16 cellular contexts compared by ENCODE assay signal in the genomic region with DNA sequence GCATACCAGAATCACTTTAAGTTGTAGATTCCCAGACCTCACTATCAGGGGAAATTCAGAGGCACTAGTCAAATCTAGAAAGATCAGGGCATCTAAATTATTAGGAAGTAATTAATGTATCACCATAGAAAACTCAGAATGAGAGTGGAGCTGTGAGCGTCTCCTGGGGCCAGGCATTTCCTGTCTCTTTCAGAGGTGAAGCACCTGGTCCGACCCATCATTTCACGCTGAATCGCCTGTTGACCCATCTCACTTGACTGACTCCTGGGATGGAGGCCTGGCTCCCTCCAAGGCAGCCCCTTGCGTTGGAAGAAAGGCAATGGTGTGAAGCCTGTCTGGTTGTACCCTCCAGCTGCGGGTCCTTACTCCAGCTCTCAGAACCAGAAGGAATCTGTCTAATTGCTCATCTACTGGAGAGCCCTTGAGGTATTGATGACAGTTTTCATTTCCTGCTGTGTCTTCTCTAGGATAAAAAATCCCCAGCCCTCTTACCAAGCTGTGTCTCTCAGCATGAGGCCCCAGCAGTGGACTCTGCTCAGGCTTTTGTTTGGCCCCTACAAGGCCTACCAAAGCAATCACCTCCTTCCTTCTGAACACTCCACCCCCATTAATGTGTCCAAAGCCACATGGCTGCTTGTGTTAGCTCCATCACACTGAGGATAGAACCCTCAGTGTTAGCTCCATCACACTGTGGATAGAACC.
DNase-seq lines count a peak whose midpoint lies in the region; ATAC-seq and TF ChIP-seq lines count a peak whose summit lies in the region.
"Had no signal": no experiment of that assay in that cellular context is flagged by ENCODE, and none has a peak within 500 bp of the region (broad histone marks: within the 10 kb centered on the region; RNA-seq: fewer than 3 reads in every experiment).

No MANE protein-coding gene starts in this region.

- no peak overlapping the region for H3K27ac ChIP-seq in esophagus muscularis mucosa (replicated peaks in 1 of 4)

- TF ChIP-seq CTCF in esophagus muscularis mucosa (IDR thresholded peaks at IDR 0.05) = no peak

- WGBS in esophagus muscularis mucosa = 92% methylated on average over 6 of the region's 6 CpGs

- no peaks in the 10 kb centered on the region for H3K36me3 ChIP-seq in esophagus muscularis mucosa

- H3K9me3 ChIP-seq in esophagus muscularis mucosa = no peaks in the 10 kb centered on the region
- H3K9me3 ChIP-seq: Caco-2 had no signal

- TF ChIP-seq EP300 in esophagus muscularis mucosa (IDR thresholded peaks at IDR 0.05) = no peak

- intact Hi-C loops in esophagus muscularis mucosa (cut with DNase I) = no loop called here

- ATAC-seq in GM18511 (IDR thresholded peaks at IDR 0.05; ENCODE audit: unreplicated experiment) (peak; percentile 66), GM19023 (IDR thresholded peaks at IDR 0.05; ENCODE audit: unreplicated experiment) (no peak), HG02884 (IDR thresholded peaks at IDR 0.05; ENCODE audit: unreplicated experiment) (no peak)
- ATAC-seq: PC-3 had no signal

- H3K4me3 ChIP-seq in esophagus muscularis mucosa = no peak overlapping the region

- DNase-seq in NCI-H1092 treated with DMSO at 0.1 percent for 48 hours (lab: John Stamatoyannopoulos, UW) (peak; percentile 4), NCI-H1092 (lab: John Stamatoyannopoulos, UW) (no peak), NCI-H524 (lab: John Stamatoyannopoulos, UW) (peak; percentile 70 to 86), mesenteric fat pad (ENCODE audit: low spot score) (peak; percentile 39), esophagus muscularis mucosa (ENCODE audit: extremely low spot score) (no peak)
- DNase-seq: AML-193, Caco-2, DMS79 treated with DMSO at 0.1 percent for 48 hours, H9, IMR-90, NCI-H1436 treated with DMSO at 0.1 percent for 48 hours, NCI-H526 treated with DMSO at 0.1 percent for 48 hours, PC-3 had no signal

- peaks cover 0 to 13% (median 11%) of the 10 kb centered on the region in 4 donors for H3K4me1 ChIP-seq in esophagus muscularis mucosa
- H3K4me1 ChIP-seq: Caco-2 had no signal

- H3K27me3 ChIP-seq in esophagus muscularis mucosa = peaks cover 0 to 15% (median 0%) of the 10 kb centered on the region in 4 donors

- TF ChIP-seq POLR2A in esophagus muscularis mucosa (IDR thresholded peaks at IDR 0.05; ENCODE audit: low read depth) = no peak

Comparison
In these comparisons a context has a peak if more than half of its experiments do, and no peak if none do; other contexts are left out.
1. DNase-seq: peak in NCI-H1092 treated with DMSO at 0.1 percent for 48 hours (single experiment), NCI-H524 (2 of 2) and mesenteric fat pad (single experiment); none in NCI-H1092 (single experiment) and esophagus muscularis mucosa (single experiment).